In the genomic region with DNA sequence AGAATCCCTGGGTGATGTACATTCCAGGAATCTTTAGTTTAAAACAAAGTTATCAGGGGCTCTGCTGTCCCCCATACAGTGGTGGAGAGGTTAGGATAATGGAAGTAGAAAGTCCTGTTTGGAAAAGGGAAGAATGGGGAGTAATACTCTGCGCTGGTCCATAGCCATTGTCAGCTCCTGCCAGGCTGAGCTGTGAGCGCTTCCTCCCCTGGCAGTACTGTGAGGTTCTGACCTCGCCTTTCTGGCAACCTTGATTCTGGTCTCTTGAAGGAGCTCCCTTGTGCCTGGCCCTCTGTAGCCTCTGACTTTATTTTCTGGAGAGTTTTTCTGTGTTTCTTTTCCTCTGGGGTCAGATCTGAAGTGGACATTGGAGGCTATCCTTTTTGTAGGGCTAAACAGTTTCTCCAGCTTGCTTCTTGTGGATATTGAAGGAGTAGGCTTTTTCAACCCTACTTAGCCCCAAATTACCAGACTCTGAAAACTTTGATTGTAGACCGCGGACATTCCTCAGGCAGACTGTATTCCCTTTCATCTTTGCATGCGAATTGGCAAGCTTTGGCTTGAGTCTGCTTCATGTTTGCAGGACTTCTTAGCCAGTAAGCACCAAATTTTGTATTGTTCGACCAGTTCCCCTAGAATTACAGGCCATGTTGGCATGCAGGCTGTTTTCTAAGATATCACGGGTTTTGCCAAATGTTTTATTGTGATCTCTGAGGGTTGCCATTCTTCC, we compare ENCODE assay signal across 11 cellular contexts. TPM values are rescaled to one million over a fixed set of nuclear protein-coding genes. Genes with fewer than 3 reads are reported as not detected.
DNase-seq lines count a peak whose midpoint lies in the region; ATAC-seq and TF ChIP-seq lines count a peak whose summit lies in the region.
"Had no signal": no experiment of that assay in that cellular context is flagged by ENCODE, and none has a peak within 500 bp of the region (broad histone marks: within the 10 kb centered on the region; RNA-seq: fewer than 3 reads in every experiment).

No MANE protein-coding gene starts in this region.

- 51 to 61% (median 55%) methylated on average over 7 to 8 of the region's 8 CpGs for WGBS in adrenal gland, 4 donors
- 68 to 78% (median 73%) methylated on average over 8 of the region's 8 CpGs for WGBS in heart left ventricle, 4 donors

- intact Hi-C loops in adrenal gland (cut with DNase I) (no loop called here), heart left ventricle (cut with DNase I) (no loop called here), posterior cingulate gyrus (cut with DNase I) (no loop called here)

- peak in 3 of 4 donors; percentile 70 to 84 (median 77) for ATAC-seq in heart left ventricle
- no peak for ATAC-seq in HG02798 (IDR thresholded peaks at IDR 0.05; ENCODE audit: poor library complexity, unreplicated experiment)
- ATAC-seq: activated CD4-positive, CD25-positive, alpha-beta regulatory T cell treated with anti-CD3 and anti-CD28 coated beads, Interleukin-2, amount 50 U/mL, for 24 hours had no signal

- no peak for TF ChIP-seq CTCF in adrenal gland (IDR thresholded peaks at IDR 0.05)
- TF ChIP-seq CTCF in heart left ventricle (IDR thresholded peaks at IDR 0.05) = no peak
- TF ChIP-seq CTCF in progenitor cell of endocrine pancreas (IDR thresholded peaks at IDR 0.05; ENCODE audit: unreplicated experiment) = no peak
- TF ChIP-seq CTCF in foreskin fibroblast (IDR thresholded peaks at IDR 0.05; ENCODE audit: low read depth, low read length) = no peak

- H3K27ac Mint-ChIP-seq in progenitor cell of endocrine pancreas = peak overlapping the region; percentile 45

- H3K9me3 ChIP-seq in adrenal gland (replicated peaks in 1 of 3) = no peaks in the 10 kb centered on the region
- no peaks in the 10 kb centered on the region for H3K9me3 ChIP-seq in heart left ventricle

- no peak overlapping the region for H3K4me3 Mint-ChIP-seq in progenitor cell of endocrine pancreas (ENCODE audit: low read depth)
- H3K4me3 Mint-ChIP-seq: IgD-negative memory B cell had no signal

- H3K27me3 Mint-ChIP-seq in progenitor cell of endocrine pancreas = no peaks in the 10 kb centered on the region
- H3K27me3 Mint-ChIP-seq: IgD-negative memory B cell had no signal

- H3K27ac ChIP-seq in adrenal gland (peak overlapping the region in 4 of 5 donors; percentile 62 to 74 (median 69)), heart left ventricle (peak overlapping the region in 9 of 12 donors; percentile 7 to 72 (median 35))
- H3K27ac ChIP-seq: parathyroid adenoma had no signal

- H3K36me3 ChIP-seq in adrenal gland (replicated peaks in 1 of 2) (peaks cover 0 to 11% of the 10 kb centered on the region in 2 donors), heart left ventricle (peaks cover 0 to 49% (median 11%) of the 10 kb centered on the region in 9 donors)

- H3K36me3 Mint-ChIP-seq in progenitor cell of endocrine pancreas (ENCODE audit: insufficient read depth) = peaks cover 8% of the 10 kb centered on the region

- DNase-seq in Ammon's horn (ENCODE audit: low spot score) = peak; percentile 29
- DNase-seq in adrenal gland = peak; percentile 48 to 73 (median 64)
- DNase-seq in heart left ventricle = no peak
- no peak for DNase-seq in progenitor cell of endocrine pancreas (ENCODE audit: low spot score, unreplicated experiment)
- DNase-seq in mesenteric fat pad (ENCODE audit: low spot score) = no peak
- DNase-seq in posterior cingulate gyrus = no peak
- DNase-seq in foreskin fibroblast = no peak

- no peaks in the 10 kb centered on the region for H3K9me3 Mint-ChIP-seq in progenitor cell of endocrine pancreas (ENCODE audit: low read depth)
- H3K9me3 Mint-ChIP-seq: IgD-negative memory B cell had no signal

- H3K4me1 ChIP-seq in adrenal gland (replicated peaks in 1 of 2) = peaks cover 23 to 39% of the 10 kb centered on the region in 2 donors
- H3K4me1 ChIP-seq in heart left ventricle = peaks cover 0 to 61% (median 26%) of the 10 kb centered on the region in 12 donors
- H3K4me1 ChIP-seq: parathyroid adenoma had no signal

- H3K27me3 ChIP-seq in adrenal gland (no peaks in the 10 kb centered on the region), heart left ventricle (no peaks in the 10 kb centered on the region)

- peaks cover 12% of the 10 kb centered on the region for H3K4me1 Mint-ChIP-seq in progenitor cell of endocrine pancreas (ENCODE audit: low read depth)

- peak in 1 of 2 donors; percentile 31 for TF ChIP-seq POLR2A in adrenal gland (IDR thresholded peaks at IDR 0.05)
- no peak for TF ChIP-seq POLR2A in heart left ventricle (IDR thresholded peaks at IDR 0.05)

- H3K4me3 ChIP-seq in adrenal gland (no peak overlapping the region), heart left ventricle (no peak overlapping the region), foreskin fibroblast (ENCODE audit: low read depth in 1 of 2, low read length in 2 of 2) (no peak overlapping the region)

RNA-seq across cellular contexts. Expression of a gene that starts 13.8 kb away (rescaled TPM):
- 10 to 100 TPM; 34.5 to 87.1 (median 66.2) TPM for total RNA-seq in adrenal gland
- polyA plus RNA-seq in adrenal gland = 10 to 100 TPM; 18.7 to 33.6 (median 19.0) TPM
- 100 to 1,000 TPM in 1 of 9 donors, 10 to 100 TPM in 8; 50.4 to 132 (median 68.2) TPM for total RNA-seq in heart left ventricle
- 10 to 100 TPM; 18.5 to 32.3 TPM for polyA plus RNA-seq in heart left ventricle
- 77.2 and 78.1 TPM in 2 replicates for total RNA-seq in progenitor cell of endocrine pancreas
- total RNA-seq in mesenteric fat pad = 39.8 TPM

RNA-seq across cellular contexts. Expression of a gene that starts 49.5 kb away (rescaled TPM):
- total RNA-seq in adrenal gland (10 to 100 TPM in 5 of 8 donors, 1 to 10 TPM in 3; 1.4 to 25.0 (median 11.9) TPM), heart left ventricle (10 to 100 TPM; 21.4 to 83.3 (median 26.2) TPM), progenitor cell of endocrine pancreas (0.55 and 0.65 TPM in 2 replicates), mesenteric fat pad (267 TPM)
- polyA plus RNA-seq in adrenal gland (10 to 100 TPM; 12.0 to 52.6 (median 19.4) TPM), heart left ventricle (10 to 100 TPM; 43.8 to 97.5 TPM)

Comparison
In these comparisons a context has a peak if more than half of its experiments do, and no peak if none do; other contexts are left out.
1. DNase-seq: peak in Ammon's horn (single experiment) and adrenal gland (7 of 7); none in heart left ventricle (0 of 5), progenitor cell of endocrine pancreas (single experiment), mesenteric fat pad (single experiment), posterior cingulate gyrus (0 of 10) and foreskin fibroblast (0 of 2).